In the genomic region with DNA sequence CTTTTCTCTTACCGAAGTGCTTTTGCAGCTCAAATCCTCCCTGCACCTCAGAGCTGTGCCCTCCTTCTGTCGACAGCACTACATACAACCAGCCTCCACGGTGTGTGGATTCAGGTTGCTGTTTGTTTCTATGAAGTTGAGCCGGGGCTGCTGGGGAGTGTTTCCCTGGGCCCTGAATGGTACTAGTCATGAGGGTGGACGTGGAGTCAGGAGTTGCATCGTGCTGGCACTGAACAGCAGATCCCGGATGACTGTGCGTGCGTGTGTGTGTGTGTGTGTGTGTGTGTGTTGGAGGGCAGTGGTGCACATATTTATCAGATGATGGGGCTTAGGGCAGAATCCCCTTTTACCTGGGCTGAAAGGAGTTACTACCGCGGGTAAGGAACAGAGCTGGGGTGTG, we compare ENCODE assay signal across 27 cellular contexts. TPM values are rescaled to one million over a fixed set of nuclear protein-coding genes. Genes with fewer than 3 reads are reported as not detected.
DNase-seq lines count a peak whose midpoint lies in the region; ATAC-seq, FAIRE-seq and TF ChIP-seq lines count a peak whose summit lies in the region.
"Had no signal": no experiment of that assay in that cellular context is flagged by ENCODE, and none has a peak within 500 bp of the region (broad histone marks: within the 10 kb centered on the region; RNA-seq: fewer than 3 reads in every experiment).

No MANE protein-coding gene starts in this region.

- H2AFZ ChIP-seq in H1 (ENCODE audit: low read length) (peak overlapping the region; percentile 27; the same call in 1 of the 2 replicates), neural progenitor cell (replicated peaks) (peak overlapping the region; percentile 63)

- intact Hi-C loops in MCF 10A (cut with micrococcal nuclease), result no loop called here

- H3K56ac ChIP-seq in H1 (replicated peaks; ENCODE audit: insufficient read length, low read depth, low read length), result no peak overlapping the region

- H4K91ac ChIP-seq in H1 (replicated peaks; ENCODE audit: insufficient read length, low read length), result no peak overlapping the region

- CTCF ChIA-PET in H1 (lab: Charles Lee; ENCODE audit: partially characterized antibody) (interaction anchor here (0.7 to 1.9 kb wide), 4 partner anchors 16 to 652 kb away, joined by 3 to 5 read pairs (median 3); no protein-coding TSS in a partner anchor), MCF 10A (lab: Yijun Ruan, JAX) (interaction anchor here (0.6 kb wide), 1 partner anchor 10 kb away, joined by 3 read pairs; no protein-coding TSS in a partner anchor)

- H3K79me2 ChIP-seq in H1 (ENCODE audit: control insufficient read depth in 1 of 2, insufficient read depth in 2 of 2, low read length in 2 of 2) (no peaks in the 10 kb centered on the region), neural progenitor cell (ENCODE audit: low read depth) (no peaks in the 10 kb centered on the region)

- H3K4ac ChIP-seq in H1 (replicated peaks; ENCODE audit: insufficient read length, low read depth, low read length), result no peak overlapping the region

- H4K8ac ChIP-seq in H1 (ENCODE audit: extremely low read depth, insufficient read depth, low read length), result no peak overlapping the region

- H3K9me3 Mint-ChIP-seq in neural progenitor cell, result no peaks in the 10 kb centered on the region
- no peaks in the 10 kb centered on the region for H3K9me3 Mint-ChIP-seq in MCF 10A (ENCODE audit: unreplicated experiment)
- H3K9me3 Mint-ChIP-seq: activated naive CD4-positive, alpha-beta T cell treated with anti-CD3 and anti-CD28 coated beads, Interleukin-2, amount 50 U/mL, for 72 hours; activated T-cell treated with anti-CD3 and anti-CD28 coated beads, Interleukin-2, amount 50 U/mL, for 4 hours; CD4-positive, alpha-beta T cell had no signal

- no peaks in the 10 kb centered on the region for H3K36me3 Mint-ChIP-seq in neural progenitor cell
- H3K36me3 Mint-ChIP-seq in MCF 10A (ENCODE audit: insufficient read depth, unreplicated experiment), result no peaks in the 10 kb centered on the region
- H3K36me3 Mint-ChIP-seq: activated naive CD4-positive, alpha-beta T cell treated with anti-CD3 and anti-CD28 coated beads, Interleukin-2, amount 50 U/mL, for 72 hours had no signal

- H2BK20ac ChIP-seq in H1 (ENCODE audit: low read length), result no peak overlapping the region

- H3K9me3 ChIP-seq in H1 (ENCODE audit: insufficient read depth in 2 of 2, low read depth in 1 of 2, low read length in 1 of 2), result no peaks in the 10 kb centered on the region
- no peaks in the 10 kb centered on the region for H3K9me3 ChIP-seq in neural progenitor cell (ENCODE audit: low read depth)
- H3K9me3 ChIP-seq: colonic mucosa, suprapubic skin had no signal

- H3K27ac Mint-ChIP-seq in neural progenitor cell (no peak overlapping the region), MCF 10A (ENCODE audit: low read depth, unreplicated experiment) (no peak overlapping the region)
- H3K27ac Mint-ChIP-seq: activated naive CD4-positive, alpha-beta T cell treated with anti-CD3 and anti-CD28 coated beads, Interleukin-2, amount 50 U/mL, for 72 hours; CD4-positive, alpha-beta T cell had no signal

- H3K23me2 ChIP-seq in H1 (ENCODE audit: low read depth, low read length), result no peaks in the 10 kb centered on the region

- no peak for TF ChIP-seq RAD21 in H1 (IDR thresholded peaks at IDR 0.05 in 1 of 2, conservative IDR thresholded peaks at IDR 0.05 in 1 of 2; ENCODE audit: low read depth in 2 of 2, low read length in 2 of 2)

- 84% methylated on average over 11 of the region's 11 CpGs; no CpG with 5 or more reads in 1 of the 2 experiments for WGBS in H1 (ENCODE audit: extremely low coverage in 1 of 2, insufficient coverage in 1 of 2, insufficient read length in 1 of 2, insufficient replicate concordance in 2 of 2, low coverage in 1 of 2, low lambda C conversion rate in 2 of 2, missing lambda C conversion rate in 1 of 2), 2 experiments

- no peak overlapping the region for H2BK5ac ChIP-seq in H1 (ENCODE audit: low read depth, low read length)

- H3K4me1 Mint-ChIP-seq in neural progenitor cell, result peaks cover 2% of the 10 kb centered on the region
- H3K4me1 Mint-ChIP-seq in MCF 10A (ENCODE audit: insufficient read depth, unreplicated experiment), result peaks cover 8% of the 10 kb centered on the region

- no peak overlapping the region for H3K9ac ChIP-seq in H1 (replicated peaks in 1 of 4; ENCODE audit: extremely low read depth in 1 of 4, low read depth in 3 of 4, low read length in 3 of 4)
- no peak overlapping the region for H3K9ac ChIP-seq in neural progenitor cell
- H3K9ac ChIP-seq: KMS-11 had no signal

- no TSS peak for BruUV-seq in MCF 10A (replicated peaks; lab: Mats Ljungman, UMichigan)

- H3K27me3 Mint-ChIP-seq in neural progenitor cell (ENCODE audit: insufficient read depth, low read depth) (peaks cover 2% of the 10 kb centered on the region), MCF 10A (ENCODE audit: insufficient read depth, unreplicated experiment) (peaks cover 34% of the 10 kb centered on the region)

- H3K18ac ChIP-seq in H1 (ENCODE audit: extremely low read depth, low read length), result no peak overlapping the region

- H3K14ac ChIP-seq in H1 (ENCODE audit: insufficient read length), result no peak overlapping the region

- no peak overlapping the region for H2AK5ac ChIP-seq in H1 (ENCODE audit: low read depth, low read length)

- H3K27ac ChIP-seq in H1 (ENCODE audit: low read depth, low read length) (no peak overlapping the region), neural progenitor cell (no peak overlapping the region)
- H3K27ac ChIP-seq: colonic mucosa, foreskin keratinocyte, KMS-11, suprapubic skin had no signal

- H3F3A ChIP-seq in neural progenitor cell (ENCODE audit: low read depth), result no peaks in the 10 kb centered on the region

- no peak for TF ChIP-seq EP300 in H1 (IDR thresholded peaks at IDR 0.05; ENCODE audit: borderline replicate concordance in 1 of 2, low read depth in 2 of 2, low read length in 2 of 2)

- no peak overlapping the region for H3K4me3 Mint-ChIP-seq in neural progenitor cell
- H3K4me3 Mint-ChIP-seq in MCF 10A (ENCODE audit: unreplicated experiment), result no peak overlapping the region
- H3K4me3 Mint-ChIP-seq: activated T-cell treated with anti-CD3 and anti-CD28 coated beads, Interleukin-2, amount 50 U/mL, for 4 hours; CD4-positive, alpha-beta T cell had no signal

- no peak overlapping the region for H2BK12ac ChIP-seq in H1 (ENCODE audit: low read depth, low read length)

- no peak overlapping the region for H3K23ac ChIP-seq in H1 (ENCODE audit: insufficient read length)

- no peaks in the 10 kb centered on the region; the same call in 1 of the 2 replicates for H3K79me1 ChIP-seq in H1 (ENCODE audit: low read depth, low read length)

- POLR2A ChIA-PET in H1 (lab: Charles Lee; ENCODE audit: partially characterized antibody) (interaction anchor here (0.9 kb wide), 1 partner anchor 59 kb away, joined by 4 read pairs; no protein-coding TSS in a partner anchor), MCF 10A (lab: Yijun Ruan, JAX) (no interaction called here)

- H2BK15ac ChIP-seq in H1 (ENCODE audit: low read length), result no peak overlapping the region

- TF ChIP-seq CTCF in H1 (IDR thresholded peaks at IDR 0.05; ENCODE audit: control extremely low read depth in 1 of 3, insufficient read depth in 1 of 3, low read depth in 1 of 3, low read length in 3 of 3), result no peak
- TF ChIP-seq CTCF in neural progenitor cell (IDR thresholded peaks at IDR 0.05), result no peak
- no peak for TF ChIP-seq CTCF in MCF 10A (IDR thresholded peaks at IDR 0.05; ENCODE audit: unreplicated experiment)

- no peaks in the 10 kb centered on the region; a peak in 1 of 7 replicates for H3K27me3 ChIP-seq in H1 (replicated peaks in 1 of 4; ENCODE audit: control insufficient read depth in 3 of 4, extremely low read depth in 1 of 4, insufficient read depth in 3 of 4, low read length in 3 of 4)
- H3K27me3 ChIP-seq in neural progenitor cell, result no peaks in the 10 kb centered on the region
- H3K27me3 ChIP-seq: colonic mucosa, foreskin keratinocyte had no signal

- DNase-seq in Daoy (ENCODE audit: low read depth) (peak; percentile 44), M059J (ENCODE audit: low read depth) (peak; percentile 13), H1 (ENCODE audit: low read depth in 1 of 2, low spot score in 2 of 2) (no peak), neural progenitor cell (ENCODE audit: low spot score) (no peak), SIG-M5 (lab: John Stamatoyannopoulos, UW) (no peak), MCF 10A (ENCODE audit: unreplicated experiment) (no peak)
- DNase-seq: activated T-cell treated with anti-CD3 and anti-CD28 coated beads, Interleukin-2, amount 50 U/mL, for 4 hours; CD4-positive, alpha-beta T cell; colonic mucosa; DMS153; foreskin keratinocyte; hypothalamus; NCI-H1092 treated with DMSO at 0.1 percent for 48 hours; NCI-H2081 treated with DMSO at 0.1 percent for 48 hours; NCI-H510A treated with DMSO at 0.1 percent for 48 hours; T1000 had no signal

- no peak overlapping the region for H4K5ac ChIP-seq in H1 (ENCODE audit: insufficient read length, low read depth, low read length)

- no peak for TF ChIP-seq POLR2A in H1 (IDR thresholded peaks at IDR 0.05; ENCODE audit: control extremely low read depth in 1 of 2, low read depth in 2 of 2, low read length in 2 of 2)

- no peaks in the 10 kb centered on the region for H4K20me1 ChIP-seq in H1 (replicated peaks in 1 of 2; ENCODE audit: control insufficient read depth in 1 of 2, insufficient read depth in 2 of 2, low read length in 2 of 2)
- H4K20me1 ChIP-seq in neural progenitor cell (ENCODE audit: low read depth), result no peaks in the 10 kb centered on the region

- H3K4me3 ChIP-seq in H1 (ENCODE audit: extremely low read depth in 1 of 4, insufficient read depth in 2 of 4, low read depth in 3 of 4, low read length in 4 of 4) (no peak overlapping the region), neural progenitor cell (no peak overlapping the region)
- H3K4me3 ChIP-seq: colonic mucosa, suprapubic skin had no signal

- no peak for FAIRE-seq in H1 (lab: Jason Lieb, UNC)
- FAIRE-seq: GM12891, H54, keratinocyte had no signal

- H3K36me3 ChIP-seq in H1 (ENCODE audit: control insufficient read depth in 2 of 4, insufficient read depth in 4 of 4, low read length in 3 of 4) (no peaks in the 10 kb centered on the region), neural progenitor cell (no peaks in the 10 kb centered on the region)
- H3K36me3 ChIP-seq: colonic mucosa, suprapubic skin had no signal

- H3K4me1 ChIP-seq in H1 (replicated peaks in 1 of 4; ENCODE audit: control insufficient read depth in 3 of 4, insufficient read depth in 4 of 4, low read length in 3 of 4) (no peaks in the 10 kb centered on the region), neural progenitor cell (no peaks in the 10 kb centered on the region)
- H3K4me1 ChIP-seq: colonic mucosa, foreskin keratinocyte, suprapubic skin had no signal

- H2BK120ac ChIP-seq in H1 (replicated peaks; ENCODE audit: low read depth, low read length), result no peak overlapping the region

- no peak overlapping the region for H3K4me2 ChIP-seq in H1 (ENCODE audit: insufficient read depth in 1 of 2, low read depth in 2 of 2, low read length in 2 of 2)
- H3K4me2 ChIP-seq in neural progenitor cell, result no peak overlapping the region
- H3K4me2 ChIP-seq: KMS-11 had no signal

- no peak for ATAC-seq in GM19395 (IDR thresholded peaks at IDR 0.05; ENCODE audit: unreplicated experiment)
- no peak for ATAC-seq in GM21723 (IDR thresholded peaks at IDR 0.05; ENCODE audit: unreplicated experiment)
- ATAC-seq: activated CD4-positive, CD25-positive, alpha-beta regulatory T cell treated with anti-CD3 and anti-CD28 coated beads, Interleukin-2, amount 50 U/mL, for 24 hours; activated naive CD4-positive, alpha-beta T cell treated with anti-CD3 and anti-CD28 coated beads, Interleukin-2, amount 50 U/mL, for 72 hours; activated T-cell treated with anti-CD3 and anti-CD28 coated beads, Interleukin-2, amount 50 U/mL, for 4 hours; foreskin keratinocyte had no signal

RNA-seq across cellular contexts. Expression of gene ACTL8, which starts 47.0 kb away (rescaled TPM):
- 0.12 and 0.46 TPM in 2 replicates for total RNA-seq in Daoy (2014; rRNA removed; shearing (Covaris generic))
- 0.07 and 0.39 TPM in 2 replicates for total RNA-seq in M059J (2014; rRNA removed; shearing (Covaris generic))
- total RNA-seq in H1 (2021; fragmentation: NEBNext Ultra II Directional; extraction: Animal tissue kit (Norgen Biotek cat#: 25700)), result 0.47 and 1.1 TPM in 2 replicates
- 0.33 and 0.63 TPM in 2 replicates for polyA plus RNA-seq in H1 (2011; rRNA removed)
- 0.49 TPM for polyA plus RNA-seq in H1 (2011; cell fraction: cytosol; rRNA removed)
- 0.23 TPM for polyA plus RNA-seq in H1 (2011; cell fraction: nucleus; rRNA removed)
- polyA plus RNA-seq in H1 (2012, experiment 1 of 2), result 0.70 to 0.90 TPM (median 0.74 TPM) in 4 replicates
- polyA plus RNA-seq in H1 (2012, experiment 2 of 2), result 1.9 TPM
- 0.16 TPM for polyA plus RNA-seq in H1 (2013, experiment 1 of 2)
- polyA plus RNA-seq in H1 (2013, experiment 2 of 2), result 0.22 TPM
- 0.51 and 0.60 TPM in 2 replicates for polyA minus RNA-seq in H1 (2011; rRNA and poly(A)+ RNA removed)
- polyA minus RNA-seq in H1 (2011; cell fraction: cytosol; rRNA and poly(A)+ RNA removed), result not detected
- 0.70 TPM for polyA minus RNA-seq in H1 (2011; cell fraction: nucleus; rRNA and poly(A)+ RNA removed)
- total RNA-seq in neural progenitor cell (ENCODE audit: low replicate concordance), result 0.15 TPM in 1 of 2 replicates, not detected in the other
- total RNA-seq in MCF 10A (2022), result 0.23 TPM in 1 of 2 replicates, not detected in the other
- total RNA-seq: activated T-cell treated with anti-CD3 and anti-CD28 coated beads, Interleukin-2, amount 50 U/mL, for 4 hours; CD4-positive, alpha-beta T cell; foreskin keratinocyte; lung microvascular endothelial cell; suprapubic skin had no signal
- polyA plus RNA-seq: AG04450, foreskin keratinocyte, keratinocyte had no signal

Comparison
In these comparisons a context has a peak if more than half of its experiments do, and no peak if none do; other contexts are left out.
1. DNase-seq: peak in Daoy (single experiment) and M059J (single experiment); none in H1 (0 of 2), neural progenitor cell (single experiment), SIG-M5 (single experiment) and MCF 10A (single experiment).